8 cellular contexts compared by ENCODE assay signal in genomic region chr20:58906894-58907293, GRCh38. TPM values are rescaled to one million over a fixed set of nuclear protein-coding genes. Genes with fewer than 3 reads are reported as not detected.
DNase-seq lines count a peak whose midpoint lies in the region; ATAC-seq and TF ChIP-seq lines count a peak whose summit lies in the region.

No MANE protein-coding gene starts in this region.

- no peaks in the 10 kb centered on the region for H3K9me3 ChIP-seq in adipocyte (ENCODE audit: control insufficient read depth, low read length)
- H3K9me3 ChIP-seq in left lung, result no peaks in the 10 kb centered on the region

- H3K9ac ChIP-seq in adipocyte (ENCODE audit: low read length), result peak overlapping the region; percentile 70

- no peaks in the 10 kb centered on the region for H3K27me3 ChIP-seq in adipocyte (replicated peaks; ENCODE audit: control insufficient read depth, insufficient read depth, low read length)
- H3K27me3 ChIP-seq in left lung, result no peaks in the 10 kb centered on the region

- DNase-seq in stimulated activated CD4-positive, alpha-beta T cell treated with anti-CD3 and anti-CD28 coated beads, Interleukin-15, amount 100 ng/mL, for 24 hours, result peak; percentile 22
- no peak for DNase-seq in stimulated activated CD4-positive, alpha-beta T cell treated with anti-CD3 and anti-CD28 coated beads, Interleukin-4, amount 100 ng/mL, for 1 hour
- DNase-seq in adipocyte (ENCODE audit: low read depth), result peak; percentile 77
- no peak for DNase-seq in left lung
- no peak for DNase-seq in 8988T
- DNase-seq in T-helper 9 cell, result no peak
- no peak for DNase-seq in HUDEP-2 (lab: John Stamatoyannopoulos, UW; ENCODE audit: unreplicated experiment in 76 of 76)

- TF ChIP-seq CTCF in left lung (IDR thresholded peaks at IDR 0.05), result no peak

- H3K36me3 ChIP-seq in adipocyte (ENCODE audit: control insufficient read depth, insufficient read depth, low read length, severe bottlenecking), result peaks cover 81% of the 10 kb centered on the region
- peaks cover 0 to 79% of the 10 kb centered on the region in 2 donors for H3K36me3 ChIP-seq in left lung

- intact Hi-C loops in left lung (cut with DNase I), result no loop called here

- H3K4me3 ChIP-seq in adipocyte (ENCODE audit: low read length) (peak overlapping the region; percentile 53), left lung (peak overlapping the region; percentile 0 to 19)

- H3K4me1 ChIP-seq in adipocyte (ENCODE audit: control insufficient read depth, insufficient read depth, low read length), result peaks cover 31% of the 10 kb centered on the region
- H3K4me1 ChIP-seq in left lung, result peaks cover 23 to 32% of the 10 kb centered on the region in 2 donors

- ATAC-seq in left lung (peak; percentile 72), GM21529 (IDR thresholded peaks at IDR 0.05; ENCODE audit: unreplicated experiment) (no peak)

- peak overlapping the region; percentile 81 to 91 for H3K27ac ChIP-seq in left lung

RNA-seq across cellular contexts. Expression of gene GNAS, which starts 54.4 kb away (rescaled TPM):
- 1,000 to 10,000 TPM in 1 of 2 donors, 100 to 1,000 TPM in 1; 723 to 1,158 TPM for total RNA-seq in left lung

RNA-seq across cellular contexts. Expression of gene GNAS-AS1, which starts 56.2 kb away (rescaled TPM):
- total RNA-seq in left lung, result 1 to 10 TPM; 1.5 TPM

Comparison
In these comparisons a context has a peak if more than half of its experiments do, and no peak if none do; other contexts are left out.
1. DNase-seq: peak in stimulated activated CD4-positive, alpha-beta T cell treated with anti-CD3 and anti-CD28 coated beads, Interleukin-15, amount 100 ng/mL, for 24 hours (single experiment) and adipocyte (single experiment); none in stimulated activated CD4-positive, alpha-beta T cell treated with anti-CD3 and anti-CD28 coated beads, Interleukin-4, amount 100 ng/mL, for 1 hour (single experiment), left lung (0 of 2), 8988T (single experiment), T-helper 9 cell (single experiment) and HUDEP-2 (0 of 76).